ENCODE assay signal across 1 cellular context in genomic region chr19:1384478-1385110, GRCh38.
TF ChIP-seq lines count a peak whose summit lies in the region.

No MANE protein-coding gene starts in this region.

TF ChIP-seq in H1, 55 proteins besides CTCF, POLR2A, EP300 and RAD21:
- TF ChIP-seq POLR2AphosphoS5 (IDR thresholded peaks at IDR 0.05; ENCODE audit: low read depth, low read length) (no peak), TAF7 (optimal IDR thresholded peaks at IDR 0.05; ENCODE audit: borderline replicate concordance, low read depth, low read length) (no peak), PHF8 (conservative IDR thresholded peaks at IDR 0.05; ENCODE audit: low read depth, low read length) (no peak), MAFK (IDR thresholded peaks at IDR 0.05; ENCODE audit: low read depth, low read length) (no peak), CBX5 (IDR thresholded peaks at IDR 0.05; ENCODE audit: low read depth, low read length) (no peak), NRF1 (IDR thresholded peaks at IDR 0.05; ENCODE audit: low read depth, low read length) (no peak), SAP30 (IDR thresholded peaks at IDR 0.05; ENCODE audit: insufficient read depth, insufficient replicate concordance, low read length) (no peak), KDM5A (IDR thresholded peaks at IDR 0.05; ENCODE audit: low read length) (no peak), CHD7 (IDR thresholded peaks at IDR 0.05; ENCODE audit: insufficient replicate concordance, low read length) (no peak), CBX8 (IDR thresholded peaks at IDR 0.05; ENCODE audit: borderline replicate concordance, low read depth, low read length) (no peak), JUND (IDR thresholded peaks at IDR 0.05; ENCODE audit: low read length) (no peak), EZH2 (IDR thresholded peaks at IDR 0.05; ENCODE audit: low read depth, low read length, severe bottlenecking) (no peak)
